Comparison of ENCODE assay signal across 24 cellular contexts in genomic region chr7:2787251-2787968, GRCh38. TPM values are rescaled to one million over a fixed set of nuclear protein-coding genes. Genes with fewer than 3 reads are reported as not detected.
A peak's percentile ranks its signal among the peaks of the same experiment; 100 is the strongest.
DNase-seq lines count a peak whose midpoint lies in the region; ATAC-seq and TF ChIP-seq lines count a peak whose summit lies in the region.
"Had no signal": no experiment of that assay in that cellular context is flagged by ENCODE, and none has a peak within 500 bp of the region (broad histone marks: within the 10 kb centered on the region; RNA-seq: fewer than 3 reads in every experiment).

No MANE protein-coding gene starts in this region.

- H2BK5ac ChIP-seq in IMR-90 (ENCODE audit: low read depth, low read length, poor library complexity, severe bottlenecking) = no peak overlapping the region

- no peak overlapping the region for H3K14ac ChIP-seq in IMR-90 (replicated peaks; ENCODE audit: low read depth, low read length)

- H3K4me2 ChIP-seq in IMR-90 (ENCODE audit: low read depth, low read length) (no peak overlapping the region), hepatocyte (no peak overlapping the region)

- no peak overlapping the region for H3K18ac ChIP-seq in IMR-90 (ENCODE audit: low read depth, low read length)

- intact Hi-C loops in IMR-90 (cut with micrococcal nuclease) (no loop called here), sciatic nerve (cut with DNase I) (loop anchor here (10.0 kb wide), 1 partner anchor 1287 kb away; no protein-coding TSS in a partner anchor)

- no peak for TF ChIP-seq EP300 in tibial nerve (IDR thresholded peaks at IDR 0.05)

- H3K79me1 ChIP-seq in IMR-90 (ENCODE audit: low read depth in 1 of 2, low read length in 2 of 2) = peaks cover 41 to 79% of the 10 kb centered on the region in 2 experiments

- 93% methylated on average over 14 of the region's 24 CpGs; no CpG with 5 or more reads in 1 of the 2 experiments for WGBS in IMR-90 (ENCODE audit: extremely low coverage in 2 of 2, insufficient read length in 1 of 2), 2 experiments
- 82% methylated on average over 24 of the region's 24 CpGs for WGBS in hepatocyte (ENCODE audit: low lambda C conversion rate, missing lambda C conversion rate)
- WGBS in tibial nerve, 2 donors = 96 to 97% methylated on average over 24 of the region's 24 CpGs

- H4K8ac ChIP-seq in IMR-90 (ENCODE audit: low read depth in 2 of 2, low read length in 2 of 2) = no peak overlapping the region

- TF ChIP-seq RAD21 in IMR-90 (IDR thresholded peaks at IDR 0.05; ENCODE audit: low read length) = no peak

- H3K9me3 ChIP-seq in IMR-90 (ENCODE audit: control insufficient read depth, insufficient read depth, low read length) (no peaks in the 10 kb centered on the region), hepatocyte (ENCODE audit: low read depth) (no peaks in the 10 kb centered on the region), tibial nerve (no peaks in the 10 kb centered on the region)
- H3K9me3 ChIP-seq: thyroid gland had no signal

- POLR2A ChIA-PET in IMR-90 (lab: Charles Lee; ENCODE audit: unreplicated experiment) = no interaction called here

- in situ Hi-C loops in IMR-90 (cut with MboI; ENCODE audit: low sequenced_read_pairs) = no loop called here

- no peak overlapping the region for H3K56ac ChIP-seq in IMR-90 (ENCODE audit: extremely low read depth, insufficient read depth, low read length)

- no peak for DNase-seq in IMR-90
- peak; percentile 86 for DNase-seq in astrocyte of the hippocampus (ENCODE audit: low read depth, low spot score)
- DNase-seq in hepatocyte (ENCODE audit: low spot score) = no peak
- DNase-seq in sciatic nerve (ENCODE audit: low spot score) = peak; percentile 45
- DNase-seq in tibial nerve (ENCODE audit: low spot score in 2 of 2) = no peak
- DNase-seq in midbrain (lab: John Stamatoyannopoulos, UW) = no peak
- DNase-seq in iPS-NIHi7 (ENCODE audit: extremely low spot score) = no peak
- no peak for DNase-seq in kidney tubule cell (ENCODE audit: low spot score)
- DNase-seq: activated naive CD4-positive, alpha-beta T cell treated with anti-CD3 and anti-CD28 coated beads, Interleukin-2, amount 10 ng/mL, durations not matched to agents 7 days and 5 days; activated T-cell treated with anti-CD3 and anti-CD28 coated beads, Interleukin-2, amount 50 U/mL, for 48 hours; AML-193; CD8-positive, alpha-beta T cell; DMS153; foreskin melanocyte; Karpas-422; NCI-H1930; NCI-H2227 treated with DMSO at 0.1 percent for 48 hours; NCI-H748 treated with DMSO at 0.1 percent for 48 hours; nephron progenitor cell; SIG-M5; stimulated activated CD4-positive, alpha-beta T cell treated with anti-CD3 and anti-CD28 coated beads, Interleukin-1b, Interleukin-23, amount 100 ng/mL, for 48 hours; thyroid gland had no signal

- no peak overlapping the region for H4K91ac ChIP-seq in IMR-90 (ENCODE audit: insufficient read depth, low read depth, low read length)

- TF ChIP-seq CTCF in IMR-90 (conservative IDR thresholded peaks at IDR 0.05; ENCODE audit: low read depth, low read length) = no peak
- TF ChIP-seq CTCF in hepatocyte (IDR thresholded peaks at IDR 0.05; ENCODE audit: poor library complexity) = no peak
- TF ChIP-seq CTCF in tibial nerve (IDR thresholded peaks at IDR 0.05) = no peak

- peaks cover 6% of the 10 kb centered on the region; the same call in 1 of the 2 replicates for H3K4me1 ChIP-seq in IMR-90 (ENCODE audit: control insufficient read depth, insufficient read depth, low read length)
- H3K4me1 ChIP-seq in hepatocyte (ENCODE audit: insufficient read depth) = no peaks in the 10 kb centered on the region
- H3K4me1 ChIP-seq in tibial nerve = peaks cover 0 to 8% (median 0%) of the 10 kb centered on the region in 4 donors
- H3K4me1 ChIP-seq: thyroid gland had no signal

- H2AFZ ChIP-seq in IMR-90 (replicated peaks; ENCODE audit: low read length, poor library complexity) = no peak overlapping the region
- H2AFZ ChIP-seq in hepatocyte = no peak overlapping the region

- H3K27ac ChIP-seq in IMR-90 (ENCODE audit: insufficient read depth, low read length) = no peak overlapping the region
- H3K27ac ChIP-seq in hepatocyte = peak overlapping the region; percentile 58
- H3K27ac ChIP-seq in tibial nerve = no peak overlapping the region
- H3K27ac ChIP-seq: epithelial cell of prostate, thyroid gland had no signal

- no peak overlapping the region for H2AK5ac ChIP-seq in IMR-90 (ENCODE audit: low read depth, low read length)

- H3K9me1 ChIP-seq in IMR-90 (ENCODE audit: insufficient read depth, low read length) = peaks cover 17% of the 10 kb centered on the region

- no peak overlapping the region for H4K5ac ChIP-seq in IMR-90 (ENCODE audit: low read depth, low read length)

- no peak overlapping the region for H3K4ac ChIP-seq in IMR-90 (ENCODE audit: low read depth, low read length)

- dilution Hi-C loops in IMR-90 (cut with HindIII; ENCODE audit: low sequenced_read_pairs, unreplicated experiment) = no loop called here

- TF ChIP-seq POLR2A in IMR-90 (IDR thresholded peaks at IDR 0.05; ENCODE audit: low read depth, low read length) (no peak), tibial nerve (IDR thresholded peaks at IDR 0.05) (no peak)

- no peak overlapping the region for H3K9ac ChIP-seq in IMR-90 (ENCODE audit: low read depth, low read length)

- H2BK120ac ChIP-seq in IMR-90 (ENCODE audit: low read depth, low read length) = no peak overlapping the region

- H3K4me3 ChIP-seq in IMR-90 (ENCODE audit: insufficient read depth, low read depth, low read length) (no peak overlapping the region), hepatocyte (no peak overlapping the region), tibial nerve (no peak overlapping the region)
- H3K4me3 ChIP-seq: thyroid gland had no signal

- ATAC-seq in IMR-90 (ENCODE audit: low read depth) (no peak), sciatic nerve (no peak)
- ATAC-seq: CD8-positive, alpha-beta T cell; stimulated activated memory B cell treated with anti-CD40 and anti-IgM and Interleukin-4, amounts not matched to agents 10 μg/mL and 1 μg/mL and 100 μg/mL, for 72 hours had no signal

- no peak overlapping the region for H2BK15ac ChIP-seq in IMR-90 (ENCODE audit: low read depth, low read length)

- H4K20me1 ChIP-seq in IMR-90 (ENCODE audit: insufficient read depth, low read length) = peaks cover 16% of the 10 kb centered on the region
- no peaks in the 10 kb centered on the region for H4K20me1 ChIP-seq in hepatocyte (ENCODE audit: insufficient read depth, poor library complexity, severe bottlenecking)

- BruUV-seq in IMR-90 (replicated peaks; lab: Mats Ljungman, UMichigan) = no TSS peak

- H3K27me3 ChIP-seq in IMR-90 (ENCODE audit: control insufficient read depth, insufficient read depth, low read length) (no peaks in the 10 kb centered on the region), hepatocyte (no peaks in the 10 kb centered on the region), tibial nerve (no peaks in the 10 kb centered on the region)
- H3K27me3 ChIP-seq: thyroid gland had no signal

- H2BK20ac ChIP-seq in IMR-90 (ENCODE audit: low read depth, low read length) = no peak overlapping the region

- peaks cover 28% of the 10 kb centered on the region for H3K79me2 ChIP-seq in hepatocyte

- peak overlapping the region; percentile 52 for H2AK9ac ChIP-seq in IMR-90 (replicated peaks; ENCODE audit: low read depth, low read length, poor library complexity)

- H3K9me2 ChIP-seq in hepatocyte (replicated peaks; ENCODE audit: insufficient read depth) = no peaks in the 10 kb centered on the region

- no peak overlapping the region for H3K23ac ChIP-seq in IMR-90 (ENCODE audit: low read depth, low read length)

- H3K36me3 ChIP-seq in IMR-90 (ENCODE audit: control insufficient read depth, insufficient read depth, low read length) = peaks cover 48% of the 10 kb centered on the region
- H3K36me3 ChIP-seq in hepatocyte (replicated peaks; ENCODE audit: insufficient read depth, low read depth) = no peaks in the 10 kb centered on the region
- peaks cover 0 to 65% (median 5%) of the 10 kb centered on the region in 3 donors for H3K36me3 ChIP-seq in tibial nerve

- CTCF ChIA-PET in IMR-90 (lab: Yijun Ruan, JAX) = no interaction called here

TF ChIP-seq in IMR-90, 13 proteins besides CTCF, POLR2A, EP300 and RAD21:
- no peak for TF ChIP-seq BHLHE40 (IDR thresholded peaks at IDR 0.05; ENCODE audit: low read depth, low read length)
- no peak for TF ChIP-seq MXI1 (IDR thresholded peaks at IDR 0.05; ENCODE audit: borderline replicate concordance, low read depth, low read length)
- no peak for TF ChIP-seq MAFK (IDR thresholded peaks at IDR 0.05; ENCODE audit: low read depth, low read length)
- no peak for TF ChIP-seq RCOR1 (IDR thresholded peaks at IDR 0.05; ENCODE audit: insufficient replicate concordance, low read length)
- no peak for TF ChIP-seq CHD1 (IDR thresholded peaks at IDR 0.05; ENCODE audit: low read depth, low read length)
- TF ChIP-seq CEBPB (IDR thresholded peaks at IDR 0.05; ENCODE audit: low read depth, low read length) = no peak
- TF ChIP-seq NFE2L2 (IDR thresholded peaks at IDR 0.05; ENCODE audit: low read depth, low read length) = no peak
- TF ChIP-seq USF2 (IDR thresholded peaks at IDR 0.05; ENCODE audit: low read depth, low read length) = no peak
- TF ChIP-seq FOS (IDR thresholded peaks at IDR 0.05; ENCODE audit: low read depth, low read length) = no peak
- no peak for TF ChIP-seq RFX5 (IDR thresholded peaks at IDR 0.05; ENCODE audit: low read depth, low read length)
TF ChIP-seq in IMR-90: peak in this region for 0.

RNA-seq across cellular contexts. Expression of gene GNA12, which starts 56.7 kb away (rescaled TPM):
- total RNA-seq in IMR-90 (2012; rRNA removed) = 14.3 and 14.4 TPM in 2 replicates
- polyA plus RNA-seq in IMR-90 (2012; rRNA removed) = 89.0 and 93.9 TPM in 2 replicates
- polyA plus RNA-seq in IMR-90 (2012; cell fraction: cytosol; rRNA removed) = 41.2 and 78.7 TPM in 2 replicates
- polyA plus RNA-seq in IMR-90 (2012; cell fraction: nucleus; rRNA removed; ENCODE audit: low replicate concordance) = 60.2 and 62.3 TPM in 2 replicates
- total RNA-seq in hepatocyte = 28.4 and 54.8 TPM in 2 replicates
- polyA plus RNA-seq in hepatocyte = 34.8 and 40.2 TPM in 2 replicates
- 46.7 TPM for total RNA-seq in sciatic nerve
- total RNA-seq in tibial nerve = 10 to 100 TPM; 21.3 to 36.0 (median 29.4) TPM

Comparison
In these comparisons a context has a peak if more than half of its experiments do, and no peak if none do; other contexts are left out.
1. DNase-seq: peak in astrocyte of the hippocampus (single experiment) and sciatic nerve (single experiment); none in IMR-90 (single experiment), hepatocyte (single experiment), tibial nerve (0 of 2), midbrain (single experiment), iPS-NIHi7 (single experiment) and kidney tubule cell (single experiment).